Comparison of ENCODE assay signal across 1 cellular context in the genomic region with DNA sequence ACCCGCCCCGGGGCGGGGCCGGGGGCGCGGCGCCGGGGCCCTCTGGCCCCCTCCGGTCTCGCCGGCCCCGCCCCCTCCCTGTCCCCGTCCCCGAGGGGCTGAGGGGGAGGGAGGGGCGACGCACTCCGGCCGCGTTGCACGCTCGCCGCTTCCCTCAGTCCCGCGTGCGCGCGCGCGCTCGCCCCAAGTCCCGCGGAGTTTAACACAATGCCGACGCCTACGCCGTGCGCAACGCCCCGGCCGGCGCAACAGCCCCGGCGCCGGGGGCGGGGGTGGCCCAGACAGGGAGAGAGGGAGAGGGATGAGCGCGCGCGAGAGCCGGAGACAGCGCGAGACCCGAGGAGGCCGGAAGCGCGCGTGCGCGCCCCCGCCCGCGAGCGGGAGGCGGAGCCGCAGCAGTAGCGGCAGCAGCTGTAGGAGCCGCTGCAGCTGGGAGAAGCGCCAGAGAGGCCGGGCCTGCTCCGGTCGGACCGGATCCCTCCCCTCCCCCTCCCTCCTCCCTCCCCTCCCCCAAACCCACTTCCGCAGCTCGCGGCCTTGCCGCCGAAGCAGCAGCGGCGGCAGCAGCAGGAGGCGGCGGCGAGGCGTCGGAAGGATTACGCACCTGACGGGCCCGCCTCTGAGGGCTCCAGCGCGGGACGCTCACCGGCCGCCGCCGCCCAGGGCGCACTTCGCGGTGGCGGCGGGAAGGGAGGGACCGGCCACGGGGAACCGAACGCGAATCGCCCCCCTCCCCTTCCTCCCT.
TF ChIP-seq lines count a peak whose summit lies in the region.

No MANE protein-coding gene starts in this region.

TF ChIP-seq in K562, 482 proteins besides CTCF, POLR2A, EP300 and RAD21 (continued from another document and continues in another):
- TF ChIP-seq, protein P1, sequence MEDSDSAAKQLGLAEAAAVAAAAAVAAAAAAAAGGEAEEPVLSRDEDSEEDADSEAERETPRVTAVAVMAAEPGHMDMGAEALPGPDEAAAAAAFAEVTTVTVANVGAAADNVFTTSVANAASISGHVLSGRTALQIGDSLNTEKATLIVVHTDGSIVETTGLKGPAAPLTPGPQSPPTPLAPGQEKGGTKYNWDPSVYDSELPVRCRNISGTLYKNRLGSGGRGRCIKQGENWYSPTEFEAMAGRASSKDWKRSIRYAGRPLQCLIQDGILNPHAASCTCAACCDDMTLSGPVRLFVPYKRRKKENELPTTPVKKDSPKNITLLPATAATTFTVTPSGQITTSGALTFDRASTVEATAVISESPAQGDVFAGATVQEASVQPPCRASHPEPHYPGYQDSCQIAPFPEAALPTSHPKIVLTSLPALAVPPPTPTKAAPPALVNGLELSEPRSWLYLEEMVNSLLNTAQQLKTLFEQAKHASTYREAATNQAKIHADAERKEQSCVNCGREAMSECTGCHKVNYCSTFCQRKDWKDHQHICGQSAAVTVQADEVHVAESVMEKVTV (CRISPR knock-in tag; IDR thresholded peaks at IDR 0.05), result no peak
- TF ChIP-seq PHB2 (IDR thresholded peaks at IDR 0.05; ENCODE audit: low read depth) (no peak), BRCA1 (IDR thresholded peaks at IDR 0.05) (no peak), BRCA1 (CRISPR knock-in tag; IDR thresholded peaks at IDR 0.05) (no peak), PURB (CRISPR knock-in tag; IDR thresholded peaks at IDR 0.05; ENCODE audit: low read depth) (no peak), HMG20A (CRISPR knock-in tag; conservative IDR thresholded peaks at IDR 0.05) (no peak), ARID1B (IDR thresholded peaks at IDR 0.05) (no peak), ZNF263 (CRISPR knock-in tag; IDR thresholded peaks at IDR 0.05; ENCODE audit: borderline replicate concordance) (peak; percentile 92), JUNB (CRISPR knock-in tag; conservative IDR thresholded peaks at IDR 0.05) (no peak), ZBED1 (IDR thresholded peaks at IDR 0.05) (no peak; the same call in 1 of the 2 replicates), FOXJ3 (CRISPR knock-in tag; IDR thresholded peaks at IDR 0.05) (no peak), PHF21A (IDR thresholded peaks at IDR 0.05; ENCODE audit: borderline replicate concordance, low read depth) (no peak), TEAD2 (tag; IDR thresholded peaks at IDR 0.05) (no peak), FOXK1 (CRISPR knock-in tag; IDR thresholded peaks at IDR 0.05; ENCODE audit: borderline replicate concordance) (no peak), PHF8 (IDR thresholded peaks at IDR 0.05; ENCODE audit: borderline replicate concordance, low read length) (peak; percentile 50; the same call in 1 of the 2 replicates), SMAD1 (IDR thresholded peaks at IDR 0.05; ENCODE audit: low read depth, low read length, partially characterized antibody) (no peak), NFE2L1 (tag; IDR thresholded peaks at IDR 0.05; ENCODE audit: borderline replicate concordance, low read depth) (no peak), ZKSCAN8 (CRISPR knock-in tag; IDR thresholded peaks at IDR 0.05) (no peak), ATF1 (CRISPR knock-in tag; IDR thresholded peaks at IDR 0.05) (no peak; the same call in 1 of the 2 replicates), ATF1 (tag; IDR thresholded peaks at IDR 0.05) (peak; percentile 34; the same call in 1 of the 2 replicates), CC2D1A (IDR thresholded peaks at IDR 0.05) (no peak), ZNF76 (CRISPR knock-in tag; IDR thresholded peaks at IDR 0.05; ENCODE audit: borderline replicate concordance) (no peak), SMC3 (conservative IDR thresholded peaks at IDR 0.05; ENCODE audit: insufficient read depth, low read depth, low read length) (no peak), NR4A1 (CRISPR knock-in tag; IDR thresholded peaks at IDR 0.05) (no peak), NR4A1 (tag; IDR thresholded peaks at IDR 0.05) (no peak), NR2F6 (CRISPR knock-in tag; IDR thresholded peaks at IDR 0.05) (no peak), ESRRA (IDR thresholded peaks at IDR 0.05; ENCODE audit: borderline replicate concordance, low read depth) (no peak), ZNF197 (CRISPR knock-in tag; IDR thresholded peaks at IDR 0.05; ENCODE audit: low read depth) (no peak), ZFP30 (CRISPR knock-in tag; IDR thresholded peaks at IDR 0.05; ENCODE audit: borderline replicate concordance) (no peak), PHF20 (IDR thresholded peaks at IDR 0.05; ENCODE audit: partially characterized antibody) (peak; percentile 70), TAF9B (IDR thresholded peaks at IDR 0.05; ENCODE audit: partially characterized antibody) (no peak), TAL1 (IDR thresholded peaks at IDR 0.05) (no peak), CXXC5 (CRISPR knock-in tag; IDR thresholded peaks at IDR 0.05) (peak; percentile 97), ZNF24 (IDR thresholded peaks at IDR 0.05) (no peak), ZNF57 (CRISPR knock-in tag; IDR thresholded peaks at IDR 0.05) (no peak), ZNF3 (CRISPR knock-in tag; IDR thresholded peaks at IDR 0.05) (no peak)
- TF ChIP-seq, protein P2, sequence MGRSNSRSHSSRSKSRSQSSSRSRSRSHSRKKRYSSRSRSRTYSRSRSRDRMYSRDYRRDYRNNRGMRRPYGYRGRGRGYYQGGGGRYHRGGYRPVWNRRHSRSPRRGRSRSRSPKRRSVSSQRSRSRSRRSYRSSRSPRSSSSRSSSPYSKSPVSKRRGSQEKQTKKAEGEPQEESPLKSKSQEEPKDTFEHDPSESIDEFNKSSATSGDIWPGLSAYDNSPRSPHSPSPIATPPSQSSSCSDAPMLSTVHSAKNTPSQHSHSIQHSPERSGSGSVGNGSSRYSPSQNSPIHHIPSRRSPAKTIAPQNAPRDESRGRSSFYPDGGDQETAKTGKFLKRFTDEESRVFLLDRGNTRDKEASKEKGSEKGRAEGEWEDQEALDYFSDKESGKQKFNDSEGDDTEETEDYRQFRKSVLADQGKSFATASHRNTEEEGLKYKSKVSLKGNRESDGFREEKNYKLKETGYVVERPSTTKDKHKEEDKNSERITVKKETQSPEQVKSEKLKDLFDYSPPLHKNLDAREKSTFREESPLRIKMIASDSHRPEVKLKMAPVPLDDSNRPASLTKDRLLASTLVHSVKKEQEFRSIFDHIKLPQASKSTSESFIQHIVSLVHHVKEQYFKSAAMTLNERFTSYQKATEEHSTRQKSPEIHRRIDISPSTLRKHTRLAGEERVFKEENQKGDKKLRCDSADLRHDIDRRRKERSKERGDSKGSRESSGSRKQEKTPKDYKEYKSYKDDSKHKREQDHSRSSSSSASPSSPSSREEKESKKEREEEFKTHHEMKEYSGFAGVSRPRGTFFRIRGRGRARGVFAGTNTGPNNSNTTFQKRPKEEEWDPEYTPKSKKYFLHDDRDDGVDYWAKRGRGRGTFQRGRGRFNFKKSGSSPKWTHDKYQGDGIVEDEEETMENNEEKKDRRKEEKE (IDR thresholded peaks at IDR 0.05; ENCODE audit: borderline replicate concordance in 1 of 2, control insufficient read depth in 1 of 2, low read depth in 2 of 2, low read length in 1 of 2), result no peak; a peak in 1 of 4 replicates
- TF ChIP-seq, protein P3, sequence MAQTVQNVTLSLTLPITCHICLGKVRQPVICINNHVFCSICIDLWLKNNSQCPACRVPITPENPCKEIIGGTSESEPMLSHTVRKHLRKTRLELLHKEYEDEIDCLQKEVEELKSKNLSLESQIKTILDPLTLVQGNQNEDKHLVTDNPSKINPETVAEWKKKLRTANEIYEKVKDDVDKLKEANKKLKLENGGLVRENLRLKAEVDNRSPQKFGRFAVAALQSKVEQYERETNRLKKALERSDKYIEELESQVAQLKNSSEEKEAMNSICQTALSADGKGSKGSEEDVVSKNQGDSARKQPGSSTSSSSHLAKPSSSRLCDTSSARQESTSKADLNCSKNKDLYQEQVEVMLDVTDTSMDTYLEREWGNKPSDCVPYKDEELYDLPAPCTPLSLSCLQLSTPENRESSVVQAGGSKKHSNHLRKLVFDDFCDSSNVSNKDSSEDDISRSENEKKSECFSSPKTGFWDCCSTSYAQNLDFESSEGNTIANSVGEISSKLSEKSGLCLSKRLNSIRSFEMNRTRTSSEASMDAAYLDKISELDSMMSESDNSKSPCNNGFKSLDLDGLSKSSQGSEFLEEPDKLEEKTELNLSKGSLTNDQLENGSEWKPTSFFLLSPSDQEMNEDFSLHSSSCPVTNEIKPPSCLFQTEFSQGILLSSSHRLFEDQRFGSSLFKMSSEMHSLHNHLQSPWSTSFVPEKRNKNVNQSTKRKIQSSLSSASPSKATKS (CRISPR knock-in tag; IDR thresholded peaks at IDR 0.05), result no peak
- TF ChIP-seq, protein P4, sequence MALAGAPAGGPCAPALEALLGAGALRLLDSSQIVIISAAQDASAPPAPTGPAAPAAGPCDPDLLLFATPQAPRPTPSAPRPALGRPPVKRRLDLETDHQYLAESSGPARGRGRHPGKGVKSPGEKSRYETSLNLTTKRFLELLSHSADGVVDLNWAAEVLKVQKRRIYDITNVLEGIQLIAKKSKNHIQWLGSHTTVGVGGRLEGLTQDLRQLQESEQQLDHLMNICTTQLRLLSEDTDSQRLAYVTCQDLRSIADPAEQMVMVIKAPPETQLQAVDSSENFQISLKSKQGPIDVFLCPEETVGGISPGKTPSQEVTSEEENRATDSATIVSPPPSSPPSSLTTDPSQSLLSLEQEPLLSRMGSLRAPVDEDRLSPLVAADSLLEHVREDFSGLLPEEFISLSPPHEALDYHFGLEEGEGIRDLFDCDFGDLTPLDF (CRISPR knock-in tag; IDR thresholded peaks at IDR 0.05), result no peak
- TF ChIP-seq, protein P5, sequence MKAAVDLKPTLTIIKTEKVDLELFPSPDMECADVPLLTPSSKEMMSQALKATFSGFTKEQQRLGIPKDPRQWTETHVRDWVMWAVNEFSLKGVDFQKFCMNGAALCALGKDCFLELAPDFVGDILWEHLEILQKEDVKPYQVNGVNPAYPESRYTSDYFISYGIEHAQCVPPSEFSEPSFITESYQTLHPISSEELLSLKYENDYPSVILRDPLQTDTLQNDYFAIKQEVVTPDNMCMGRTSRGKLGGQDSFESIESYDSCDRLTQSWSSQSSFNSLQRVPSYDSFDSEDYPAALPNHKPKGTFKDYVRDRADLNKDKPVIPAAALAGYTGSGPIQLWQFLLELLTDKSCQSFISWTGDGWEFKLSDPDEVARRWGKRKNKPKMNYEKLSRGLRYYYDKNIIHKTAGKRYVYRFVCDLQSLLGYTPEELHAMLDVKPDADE (conservative IDR thresholded peaks at IDR 0.05; ENCODE audit: control insufficient read depth, low read depth, low read length), result peak; percentile 93
- TF ChIP-seq, protein P6, sequence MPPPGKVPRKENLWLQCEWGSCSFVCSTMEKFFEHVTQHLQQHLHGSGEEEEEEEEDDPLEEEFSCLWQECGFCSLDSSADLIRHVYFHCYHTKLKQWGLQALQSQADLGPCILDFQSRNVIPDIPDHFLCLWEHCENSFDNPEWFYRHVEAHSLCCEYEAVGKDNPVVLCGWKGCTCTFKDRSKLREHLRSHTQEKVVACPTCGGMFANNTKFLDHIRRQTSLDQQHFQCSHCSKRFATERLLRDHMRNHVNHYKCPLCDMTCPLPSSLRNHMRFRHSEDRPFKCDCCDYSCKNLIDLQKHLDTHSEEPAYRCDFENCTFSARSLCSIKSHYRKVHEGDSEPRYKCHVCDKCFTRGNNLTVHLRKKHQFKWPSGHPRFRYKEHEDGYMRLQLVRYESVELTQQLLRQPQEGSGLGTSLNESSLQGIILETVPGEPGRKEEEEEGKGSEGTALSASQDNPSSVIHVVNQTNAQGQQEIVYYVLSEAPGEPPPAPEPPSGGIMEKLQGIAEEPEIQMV (tag; conservative IDR thresholded peaks at IDR 0.05; ENCODE audit: low read depth), result no peak
- TF ChIP-seq, protein P7, sequence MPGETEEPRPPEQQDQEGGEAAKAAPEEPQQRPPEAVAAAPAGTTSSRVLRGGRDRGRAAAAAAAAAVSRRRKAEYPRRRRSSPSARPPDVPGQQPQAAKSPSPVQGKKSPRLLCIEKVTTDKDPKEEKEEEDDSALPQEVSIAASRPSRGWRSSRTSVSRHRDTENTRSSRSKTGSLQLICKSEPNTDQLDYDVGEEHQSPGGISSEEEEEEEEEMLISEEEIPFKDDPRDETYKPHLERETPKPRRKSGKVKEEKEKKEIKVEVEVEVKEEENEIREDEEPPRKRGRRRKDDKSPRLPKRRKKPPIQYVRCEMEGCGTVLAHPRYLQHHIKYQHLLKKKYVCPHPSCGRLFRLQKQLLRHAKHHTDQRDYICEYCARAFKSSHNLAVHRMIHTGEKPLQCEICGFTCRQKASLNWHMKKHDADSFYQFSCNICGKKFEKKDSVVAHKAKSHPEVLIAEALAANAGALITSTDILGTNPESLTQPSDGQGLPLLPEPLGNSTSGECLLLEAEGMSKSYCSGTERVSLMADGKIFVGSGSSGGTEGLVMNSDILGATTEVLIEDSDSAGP (CRISPR knock-in tag; IDR thresholded peaks at IDR 0.05), result no peak
